ENCODE assay signal across 11 cellular contexts in genomic region chr5:172757394-172758010, GRCh38. TPM values are rescaled to one million over a fixed set of nuclear protein-coding genes. Genes with fewer than 3 reads are reported as not detected.
DNase-seq lines count a peak whose midpoint lies in the region; ATAC-seq and TF ChIP-seq lines count a peak whose summit lies in the region.
"Had no signal": no experiment of that assay in that cellular context is flagged by ENCODE, and none has a peak within 500 bp of the region (broad histone marks: within the 10 kb centered on the region; RNA-seq: fewer than 3 reads in every experiment).

No MANE protein-coding gene starts in this region.

- TF ChIP-seq CTCF in left ventricle myocardium inferior (IDR thresholded peaks at IDR 0.05; ENCODE audit: borderline replicate concordance) (no peak), brain microvascular endothelial cell (IDR thresholded peaks at IDR 0.05; ENCODE audit: low read depth, low read length, missing control alignments) (no peak), neural crest cell (conservative IDR thresholded peaks at IDR 0.05) (no peak)

- no peaks in the 10 kb centered on the region for H3K36me3 Mint-ChIP-seq in neural crest cell (ENCODE audit: low read depth)

- H3K9me3 ChIP-seq in left ventricle myocardium inferior (replicated peaks): peaks cover 25% of the 10 kb centered on the region

- H3K27me3 ChIP-seq in left ventricle myocardium inferior (ENCODE audit: low read depth) (no peaks in the 10 kb centered on the region), brain microvascular endothelial cell (replicated peaks) (no peaks in the 10 kb centered on the region)

- DNase-seq in left ventricle myocardium inferior (no peak), left cardiac atrium (no peak), brain microvascular endothelial cell (peak; percentile 31), neural crest cell (ENCODE audit: low read depth, low spot score) (no peak), NCI-H1417 (lab: John Stamatoyannopoulos, UW) (no peak), SKM-1 treated with dmso at 0.1 percent for 144 hours (lab: John Stamatoyannopoulos, UW; ENCODE audit: unreplicated experiment) (no peak), germinal center (ENCODE audit: low spot score) (no peak)
- DNase-seq: effector CD4-positive, alpha-beta T cell; OCI-M1; psoas muscle had no signal

- peaks cover 15% of the 10 kb centered on the region for H3K9me3 Mint-ChIP-seq in neural crest cell

- H3K4me3 ChIP-seq in left ventricle myocardium inferior (no peak overlapping the region), brain microvascular endothelial cell (ENCODE audit: low read depth, low read length) (no peak overlapping the region)
- H3K4me3 ChIP-seq: psoas muscle had no signal

- peak overlapping the region; percentile 62 for H3K27ac ChIP-seq in left ventricle myocardium inferior (replicated peaks)
- H3K27ac ChIP-seq in brain microvascular endothelial cell: peak overlapping the region; percentile 89

- peaks cover 15% of the 10 kb centered on the region for H3K4me1 Mint-ChIP-seq in neural crest cell

- H3K27ac Mint-ChIP-seq in neural crest cell (ENCODE audit: unreplicated experiment): peak overlapping the region; percentile 91

- H3K4me3 Mint-ChIP-seq in neural crest cell: no peak overlapping the region

- H3K4me1 ChIP-seq in left ventricle myocardium inferior: peaks cover 19% of the 10 kb centered on the region
- H3K4me1 ChIP-seq: psoas muscle had no signal

- peaks cover 5% of the 10 kb centered on the region for H3K27me3 Mint-ChIP-seq in neural crest cell (ENCODE audit: low read depth)

- ATAC-seq in left cardiac atrium (no peak), HG02885 (IDR thresholded peaks at IDR 0.05; ENCODE audit: poor library complexity, unreplicated experiment) (no peak)

- in situ Hi-C loops in brain microvascular endothelial cell (cut with HindIII; ENCODE audit: low pct_ligation_motif_present, low sequenced_read_pairs): no loop called here

- intact Hi-C loops in left ventricle myocardium inferior (cut with micrococcal nuclease): no loop called here
- intact Hi-C loops in left cardiac atrium (cut with DNase I): no loop called here

- H3K36me3 ChIP-seq in left ventricle myocardium inferior (no peaks in the 10 kb centered on the region), brain microvascular endothelial cell (replicated peaks) (no peaks in the 10 kb centered on the region)

RNA-seq across cellular contexts. Expression of gene DUSP1, which starts 13.5 kb away (rescaled TPM):
- 85.0 TPM for total RNA-seq in left ventricle myocardium inferior
- total RNA-seq in left cardiac atrium: 100 to 1,000 TPM; 126 to 228 TPM
- total RNA-seq in neural crest cell: 20.6 and 20.9 TPM in 2 replicates
